25 cellular contexts compared by ENCODE assay signal in genomic region chr1:94680008-94680377, GRCh38.
DNase-seq lines count a peak whose midpoint lies in the region; ATAC-seq and TF ChIP-seq lines count a peak whose summit lies in the region.
"Had no signal": no experiment of that assay in that cellular context is flagged by ENCODE, and none has a peak within 500 bp of the region (broad histone marks: within the 10 kb centered on the region; RNA-seq: fewer than 3 reads in every experiment).

No MANE protein-coding gene starts in this region.

- H3K9ac ChIP-seq in adipocyte (ENCODE audit: low read length) (peak overlapping the region; percentile 47), smooth muscle cell (ENCODE audit: low read depth) (no peak overlapping the region)
- H3K9ac ChIP-seq: BLaER1 treated with 17β-estradiol and CSF1 and Interleukin-3, amounts not matched to agents 10 nM and 100 nM had no signal

- H3K4me1 ChIP-seq in adipocyte (ENCODE audit: control insufficient read depth, insufficient read depth, low read length) (peaks cover 31% of the 10 kb centered on the region), gastroesophageal sphincter (no peaks in the 10 kb centered on the region), suprapubic skin (no peaks in the 10 kb centered on the region), smooth muscle cell (ENCODE audit: low read depth) (no peaks in the 10 kb centered on the region)
- H3K4me1 ChIP-seq: A549; BE2C; BLaER1 treated with 17β-estradiol and CSF1 and Interleukin-3, amounts not matched to agents 10 nM and 100 nM had no signal

- no peak overlapping the region for H3K4me3 Mint-ChIP-seq in T-helper 17 cell
- H3K4me3 Mint-ChIP-seq: CD14-positive monocyte; CD4-positive, alpha-beta T cell; CD8-positive, alpha-beta memory T cell; GM23338; H9; HFFc6 had no signal

- DNase-seq in HEK293T (ENCODE audit: extremely low spot score), result no peak
- no peak for DNase-seq in adipocyte (ENCODE audit: low read depth)
- DNase-seq in suprapubic skin (ENCODE audit: low spot score in 2 of 2), result no peak
- no peak for DNase-seq in smooth muscle cell (lab: John Stamatoyannopoulos, UW; ENCODE audit: unreplicated experiment)
- DNase-seq in activated T-cell treated with anti-CD3 and anti-CD28 coated beads, Interleukin-2, amount 50 U/mL, for 1 hour, result no peak
- no peak for DNase-seq in T-helper 17 cell
- DNase-seq: 8988T; ACHN; AML-193; BE2C; CD4-positive, alpha-beta T cell; CD8-positive, alpha-beta memory T cell; DMS 273 treated with DMSO at 0.1 percent for 48 hours; DMS79; EL; GF-D8; H9; HFFc6 had no signal

- peaks cover 2% of the 10 kb centered on the region for H3K4me1 Mint-ChIP-seq in T-helper 17 cell
- H3K4me1 Mint-ChIP-seq: CD8-positive, alpha-beta memory T cell had no signal

- H3K27ac ChIP-seq in gastroesophageal sphincter, result peak overlapping the region in 3 of 4 donors; percentile 7 to 54 (median 26)
- peak overlapping the region; percentile 7 for H3K27ac ChIP-seq in suprapubic skin
- no peak overlapping the region for H3K27ac ChIP-seq in smooth muscle cell (ENCODE audit: low read depth)
- H3K27ac ChIP-seq: A549; BLaER1 treated with 17β-estradiol and CSF1 and Interleukin-3, amounts not matched to agents 10 nM and 100 nM had no signal

- H4K20me1 ChIP-seq in smooth muscle cell (ENCODE audit: low read depth), result no peaks in the 10 kb centered on the region
- H4K20me1 ChIP-seq: BLaER1 treated with 17β-estradiol and CSF1 and Interleukin-3, amounts not matched to agents 10 nM and 100 nM had no signal

- CTCF ChIA-PET in HEK293T (lab: Yijun Ruan, JAX), result interaction anchor here (1.0 kb wide), 1 partner anchor 126 kb away, joined by 3 read pairs; no protein-coding TSS in a partner anchor

- peaks cover 2% of the 10 kb centered on the region for H3K36me3 Mint-ChIP-seq in T-helper 17 cell (ENCODE audit: low read depth)
- H3K36me3 Mint-ChIP-seq: CD14-positive monocyte had no signal

- no peak overlapping the region for H3K27ac Mint-ChIP-seq in T-helper 17 cell
- H3K27ac Mint-ChIP-seq: CD14-positive monocyte; CD4-positive, alpha-beta T cell; CD8-positive, alpha-beta memory T cell; GM23338; HFFc6 had no signal

- H3K4me3 ChIP-seq in adipocyte (ENCODE audit: low read length) (peak overlapping the region; percentile 16), gastroesophageal sphincter (no peak overlapping the region), suprapubic skin (no peak overlapping the region), smooth muscle cell (no peak overlapping the region)
- H3K4me3 ChIP-seq: A549; BLaER1 treated with 17β-estradiol and CSF1 and Interleukin-3, amounts not matched to agents 10 nM and 100 nM; GM23338 had no signal

- no peaks in the 10 kb centered on the region for H3K9me3 ChIP-seq in adipocyte (ENCODE audit: control insufficient read depth, low read length)
- no peaks in the 10 kb centered on the region for H3K9me3 ChIP-seq in gastroesophageal sphincter
- H3K9me3 ChIP-seq in suprapubic skin, result no peaks in the 10 kb centered on the region
- no peaks in the 10 kb centered on the region for H3K9me3 ChIP-seq in smooth muscle cell (replicated peaks; ENCODE audit: low read depth)
- H3K9me3 ChIP-seq in T-helper 17 cell (ENCODE audit: control insufficient read depth, low read length, poor library complexity, severe bottlenecking), result no peaks in the 10 kb centered on the region
- H3K9me3 ChIP-seq: A549, BE2C had no signal

- H3K36me3 ChIP-seq in adipocyte (ENCODE audit: control insufficient read depth, insufficient read depth, low read length, severe bottlenecking) (no peaks in the 10 kb centered on the region), gastroesophageal sphincter (no peaks in the 10 kb centered on the region), suprapubic skin (no peaks in the 10 kb centered on the region), smooth muscle cell (ENCODE audit: low read depth) (no peaks in the 10 kb centered on the region)
- H3K36me3 ChIP-seq: BE2C; BLaER1 treated with 17β-estradiol and CSF1 and Interleukin-3, amounts not matched to agents 10 nM and 100 nM had no signal

- H2AFZ ChIP-seq in smooth muscle cell (ENCODE audit: low read depth), result no peak overlapping the region
- H2AFZ ChIP-seq: GM23338 had no signal

- ATAC-seq in gastroesophageal sphincter (peak; percentile 3), HG02840 (IDR thresholded peaks at IDR 0.05; ENCODE audit: low FRiP score, unreplicated experiment) (no peak), T-helper 17 cell (no peak)
- ATAC-seq: A549, GM23338, HCT116 had no signal

- peaks cover 21% of the 10 kb centered on the region for H3K27me3 Mint-ChIP-seq in T-helper 17 cell

- H3K4me2 ChIP-seq in smooth muscle cell, result no peak overlapping the region
- H3K4me2 ChIP-seq: A549; BLaER1 treated with 17β-estradiol and CSF1 and Interleukin-3, amounts not matched to agents 10 nM and 100 nM; GM23338 had no signal

- WGBS in gastroesophageal sphincter (ENCODE audit: low coverage in 1 of 2), 2 donors, result 44 to 49% methylated on average over 3 of the region's 3 CpGs
- WGBS in suprapubic skin, result 60% methylated on average over 3 of the region's 3 CpGs
- 81% methylated on average over 3 of the region's 3 CpGs for WGBS in smooth muscle cell (ENCODE audit: low lambda C conversion rate)

- TF ChIP-seq EP300 in gastroesophageal sphincter (IDR thresholded peaks at IDR 0.05), result no peak
- no peak for TF ChIP-seq EP300 in suprapubic skin (IDR thresholded peaks at IDR 0.05)

- POLR2A ChIA-PET in HEK293T (lab: Yijun Ruan, JAX), result no interaction called here

- TF ChIP-seq CTCF in gastroesophageal sphincter (IDR thresholded peaks at IDR 0.05), result no peak
- no peak for TF ChIP-seq CTCF in suprapubic skin (IDR thresholded peaks at IDR 0.05)
- TF ChIP-seq CTCF in smooth muscle cell (IDR thresholded peaks at IDR 0.05; ENCODE audit: borderline replicate concordance, insufficient read depth, poor library complexity, severe bottlenecking), result no peak

- H3K27me3 ChIP-seq in adipocyte (replicated peaks; ENCODE audit: control insufficient read depth, insufficient read depth, low read length), result no peaks in the 10 kb centered on the region
- no peaks in the 10 kb centered on the region for H3K27me3 ChIP-seq in gastroesophageal sphincter
- H3K27me3 ChIP-seq in suprapubic skin, result no peaks in the 10 kb centered on the region
- no peaks in the 10 kb centered on the region for H3K27me3 ChIP-seq in smooth muscle cell (ENCODE audit: low read depth)
- H3K27me3 ChIP-seq: BE2C; BLaER1 treated with 17β-estradiol and CSF1 and Interleukin-3, amounts not matched to agents 10 nM and 100 nM had no signal

- no peaks in the 10 kb centered on the region for H3K79me2 ChIP-seq in smooth muscle cell (ENCODE audit: low read depth)

- no peak for TF ChIP-seq POLR2A in gastroesophageal sphincter (IDR thresholded peaks at IDR 0.05)
- no peak for TF ChIP-seq POLR2A in suprapubic skin (IDR thresholded peaks at IDR 0.05)

- no peaks in the 10 kb centered on the region for H3F3A ChIP-seq in smooth muscle cell (ENCODE audit: low read depth)

TF ChIP-seq in HEK293T, 16 proteins besides CTCF, POLR2A, EP300 and RAD21:
- peak; percentile 57; the same call in 1 of the 2 replicates for TF ChIP-seq PKNOX1 (IDR thresholded peaks at IDR 0.05)
- TF ChIP-seq ARNT (IDR thresholded peaks at IDR 0.05), result no peak
